In the genomic region with DNA sequence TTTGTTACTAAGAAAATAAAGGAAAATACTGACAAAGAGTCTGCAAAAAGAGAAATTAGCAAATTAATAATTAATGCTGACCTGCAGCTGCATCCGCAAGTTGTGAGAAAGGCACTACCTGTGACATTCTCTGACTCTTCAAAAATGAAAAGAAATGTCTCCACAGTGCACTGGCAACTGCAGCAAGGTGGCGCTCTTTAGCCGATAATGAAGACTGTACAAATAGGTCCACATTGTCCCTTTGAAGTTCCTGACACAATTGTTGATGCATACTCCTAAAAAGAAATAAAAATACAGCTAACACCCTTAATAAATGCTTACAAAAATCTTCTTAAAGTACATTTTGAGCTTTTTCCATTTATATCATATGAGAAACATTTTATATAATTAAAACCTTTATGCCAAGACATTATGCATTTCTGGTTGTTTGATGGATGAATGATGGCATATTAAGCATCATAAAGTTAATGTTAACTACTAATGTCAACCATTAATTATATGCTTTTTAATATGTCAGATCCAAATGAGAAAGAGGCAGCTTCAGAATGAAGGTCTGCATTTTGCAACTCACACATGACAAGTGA, we compare ENCODE assay signal across 8 cellular contexts.
DNase-seq lines count a peak whose midpoint lies in the region; ATAC-seq and TF ChIP-seq lines count a peak whose summit lies in the region.

No MANE protein-coding gene starts in this region.

- CTCF ChIA-PET in PC-9 (lab: Charles Lee) = no interaction called here

- no peaks in the 10 kb centered on the region for H3K27me3 Mint-ChIP-seq in activated T-cell treated with anti-CD3 and anti-CD28 coated beads, Interleukin-2, amount 50 U/mL, for 24 hours
- H3K27me3 Mint-ChIP-seq in type B pancreatic cell = no peaks in the 10 kb centered on the region

- no peaks in the 10 kb centered on the region for H3K9me3 Mint-ChIP-seq in activated T-cell treated with anti-CD3 and anti-CD28 coated beads, Interleukin-2, amount 50 U/mL, for 24 hours
- no peaks in the 10 kb centered on the region for H3K9me3 Mint-ChIP-seq in type B pancreatic cell

- H4K20me1 ChIP-seq in DOHH2 (ENCODE audit: control insufficient read depth, insufficient read depth, low read depth, low read length) (no peaks in the 10 kb centered on the region; the same call in 1 of the 2 replicates), PC-9 (ENCODE audit: insufficient read depth) (no peaks in the 10 kb centered on the region), osteoblast (ENCODE audit: insufficient read depth, low read length) (no peaks in the 10 kb centered on the region)

- H3F3A ChIP-seq in DOHH2 (ENCODE audit: control insufficient read depth, insufficient read depth) (peaks cover 16% of the 10 kb centered on the region), PC-9 (ENCODE audit: insufficient read depth, low read depth) (no peaks in the 10 kb centered on the region)

- no peaks in the 10 kb centered on the region for H3K27me3 ChIP-seq in DOHH2 (ENCODE audit: control insufficient read depth, low read length)
- H3K27me3 ChIP-seq in PC-9 (ENCODE audit: insufficient read depth, low read depth) = no peaks in the 10 kb centered on the region
- no peaks in the 10 kb centered on the region for H3K27me3 ChIP-seq in osteoblast (ENCODE audit: insufficient read depth, low read length)

- intact Hi-C loops in PC-9 (cut with micrococcal nuclease; ENCODE audit: unreplicated experiment) = loop anchor here (1.0 to 5.0 kb wide), 2 partner anchors 208 to 1661 kb away; no protein-coding TSS in a partner anchor

- H3K4me3 Mint-ChIP-seq in activated T-cell treated with anti-CD3 and anti-CD28 coated beads, Interleukin-2, amount 50 U/mL, for 24 hours = no peak overlapping the region
- H3K4me3 Mint-ChIP-seq in type B pancreatic cell = no peak overlapping the region

- H3K9me2 ChIP-seq in DOHH2 (replicated peaks; ENCODE audit: control insufficient read depth, low read length) (no peaks in the 10 kb centered on the region), PC-9 (ENCODE audit: insufficient read depth) (no peaks in the 10 kb centered on the region)

- POLR2A ChIA-PET in PC-9 (lab: Charles Lee; ENCODE audit: unreplicated experiment) = no interaction called here

- TF ChIP-seq CTCF in DOHH2 (IDR thresholded peaks at IDR 0.05; ENCODE audit: low read depth, low read length, poor library complexity, severe bottlenecking) = peak; percentile 86
- TF ChIP-seq CTCF in PC-9 (conservative IDR thresholded peaks at IDR 0.05) = peak; percentile 82
- TF ChIP-seq CTCF in osteoblast (IDR thresholded peaks at IDR 0.05; ENCODE audit: extremely low read depth, low read depth, low read length) = peak; percentile 98
- TF ChIP-seq CTCF in type B pancreatic cell (conservative IDR thresholded peaks at IDR 0.05) = peak; percentile 95

- no TSS peak for BruUV-seq in PC-9 (replicated peaks; lab: Mats Ljungman, UMichigan)

- peaks cover 29% of the 10 kb centered on the region for H3K36me3 ChIP-seq in DOHH2 (ENCODE audit: control insufficient read depth, low read length)
- H3K36me3 ChIP-seq in PC-9 (ENCODE audit: low read depth) = no peaks in the 10 kb centered on the region
- no peaks in the 10 kb centered on the region for H3K36me3 ChIP-seq in osteoblast (ENCODE audit: insufficient read depth, low read length)

- H3K4me2 ChIP-seq in DOHH2 (ENCODE audit: low read length) = no peak overlapping the region
- no peak overlapping the region for H3K4me2 ChIP-seq in PC-9
- no peak overlapping the region for H3K4me2 ChIP-seq in osteoblast (ENCODE audit: insufficient read depth, low read length)

- ATAC-seq in GM21390 (IDR thresholded peaks at IDR 0.05; ENCODE audit: unreplicated experiment) = peak; percentile 96

- peaks cover 7% of the 10 kb centered on the region for H3K36me3 Mint-ChIP-seq in activated T-cell treated with anti-CD3 and anti-CD28 coated beads, Interleukin-2, amount 50 U/mL, for 24 hours (ENCODE audit: low read depth)
- no peaks in the 10 kb centered on the region for H3K36me3 Mint-ChIP-seq in type B pancreatic cell

- H2AFZ ChIP-seq in PC-9 (no peak overlapping the region), osteoblast (ENCODE audit: low read length) (no peak overlapping the region)

- H3K4me3 ChIP-seq in DOHH2 (ENCODE audit: low read length) = no peak overlapping the region
- no peak overlapping the region for H3K4me3 ChIP-seq in PC-9
- H3K4me3 ChIP-seq in osteoblast (ENCODE audit: insufficient read depth, low read length) = no peak overlapping the region

- no peaks in the 10 kb centered on the region for H3K4me1 Mint-ChIP-seq in activated T-cell treated with anti-CD3 and anti-CD28 coated beads, Interleukin-2, amount 50 U/mL, for 24 hours (ENCODE audit: low read depth)
- H3K4me1 Mint-ChIP-seq in type B pancreatic cell (ENCODE audit: unreplicated experiment) = no peaks in the 10 kb centered on the region

- no peaks in the 10 kb centered on the region for H3K79me2 ChIP-seq in DOHH2 (ENCODE audit: control insufficient read depth, low read length)
- no peaks in the 10 kb centered on the region for H3K79me2 ChIP-seq in PC-9 (ENCODE audit: low read depth)
- no peaks in the 10 kb centered on the region for H3K79me2 ChIP-seq in osteoblast (ENCODE audit: insufficient read depth, low read length)

- no peak overlapping the region for H3K27ac ChIP-seq in DOHH2 (ENCODE audit: low read depth, low read length)
- no peak overlapping the region for H3K27ac ChIP-seq in PC-9
- no peak overlapping the region for H3K27ac ChIP-seq in osteoblast (ENCODE audit: low read depth, low read length)

- H3K27ac Mint-ChIP-seq in activated T-cell treated with anti-CD3 and anti-CD28 coated beads, Interleukin-2, amount 50 U/mL, for 24 hours = no peak overlapping the region
- H3K27ac Mint-ChIP-seq in type B pancreatic cell = no peak overlapping the region

- no peaks in the 10 kb centered on the region for H3K9me3 ChIP-seq in DOHH2 (ENCODE audit: control insufficient read depth, insufficient read depth, low read length)
- H3K9me3 ChIP-seq in PC-9 (ENCODE audit: insufficient read depth, low read depth) = no peaks in the 10 kb centered on the region
- no peaks in the 10 kb centered on the region for H3K9me3 ChIP-seq in osteoblast (ENCODE audit: low read depth, low read length)

- H3K4me1 ChIP-seq in DOHH2 (ENCODE audit: control insufficient read depth, low read length) (no peaks in the 10 kb centered on the region), PC-9 (replicated peaks; ENCODE audit: insufficient read depth) (no peaks in the 10 kb centered on the region), osteoblast (ENCODE audit: insufficient read depth, low read length) (peaks cover 21% of the 10 kb centered on the region)

- DNase-seq in HPDE6-E6E7 (ENCODE audit: extremely low spot score) (peak; percentile 13), PC-9 (peak in 1 of 2 experiments; percentile 39), fibroblast of peridontal ligament (ENCODE audit: extremely low read depth) (peak; percentile 78), osteoblast (ENCODE audit: insufficient read length, low spot score, missing footprints) (peak; percentile 56), type B pancreatic cell (ENCODE audit: extremely low spot score, unreplicated experiment) (no peak)
- DNase-seq in activated T-cell treated with anti-CD3 and anti-CD28 coated beads, Interleukin-2, amount 50 U/mL, for 24 hours = peak; percentile 64
